22 cellular contexts compared by ENCODE assay signal in genomic region chr2:177585234-177585863, GRCh38.
DNase-seq lines count a peak whose midpoint lies in the region; ATAC-seq, FAIRE-seq and TF ChIP-seq lines count a peak whose summit lies in the region.
"Had no signal": no experiment of that assay in that cellular context is flagged by ENCODE, and none has a peak within 500 bp of the region (broad histone marks: within the 10 kb centered on the region; RNA-seq: fewer than 3 reads in every experiment).

No MANE protein-coding gene starts in this region.

- H3K36me3 ChIP-seq in K562 (ENCODE audit: control insufficient read depth, insufficient read depth, low read length): no peaks in the 10 kb centered on the region
- H3K36me3 ChIP-seq in HepG2 (replicated peaks in 1 of 2; ENCODE audit: control insufficient read depth in 1 of 2, insufficient read depth in 2 of 2, low read length in 2 of 2): no peaks in the 10 kb centered on the region
- H3K36me3 ChIP-seq in small intestine (ENCODE audit: control insufficient read depth in 2 of 2, insufficient read depth in 2 of 2, low read length in 2 of 2): no peaks in the 10 kb centered on the region
- H3K36me3 ChIP-seq in brain microvascular endothelial cell (replicated peaks): no peaks in the 10 kb centered on the region
- H3K36me3 ChIP-seq: cardiac muscle cell, tibial artery had no signal

- H3K4me3 ChIP-seq in K562 (no peak overlapping the region), HepG2 (replicated peaks in 1 of 3; ENCODE audit: insufficient read depth in 1 of 3, low read depth in 2 of 3, low read length in 3 of 3) (peak overlapping the region; percentile 29 to 42 (median 38); a peak in 5 of 6 replicates), small intestine (ENCODE audit: low read depth in 1 of 2, low read length in 2 of 2) (no peak overlapping the region), brain microvascular endothelial cell (ENCODE audit: low read depth, low read length) (no peak overlapping the region)
- H3K4me3 ChIP-seq: cardiac muscle cell, GM12878, tibial artery had no signal

- H3K27ac ChIP-seq in K562 (ENCODE audit: extremely low read depth, low read depth, low read length) (no peak overlapping the region), HepG2 (ENCODE audit: extremely low read length, insufficient read depth, low read length) (no peak overlapping the region), small intestine (ENCODE audit: low read depth in 1 of 2, low read length in 1 of 2) (no peak overlapping the region), brain microvascular endothelial cell (no peak overlapping the region)
- H3K27ac ChIP-seq: cardiac muscle cell, HL-60, tibial artery had no signal

- DNase-seq in NCI-H2029 treated with DMSO at 0.1 percent for 48 hours (lab: John Stamatoyannopoulos, UW) (peak; percentile 41), K562 (ENCODE audit: extremely low read depth in 1 of 4, low spot score in 3 of 4) (no peak), HepG2 (ENCODE audit: low spot score) (no peak), small intestine (peak; percentile 58), NCI-H2081 treated with DMSO at 0.1 percent for 48 hours (lab: John Stamatoyannopoulos, UW) (no peak), brain microvascular endothelial cell (no peak), T1000 (lab: John Stamatoyannopoulos, UW) (no peak)
- DNase-seq: activated naive CD8-positive, alpha-beta T cell treated with anti-CD3 and anti-CD28 coated beads, Interleukin-2, amount 50 U/mL, for 24 hours; endodermal cell; GOT3; kidney glomerular epithelial cell; NCI-H1092; occipital lobe; SHP77 treated with DMSO at 0.1 percent for 48 hours; T-helper 17 cell; tibial artery had no signal

- H3K9me3 ChIP-seq in K562 (replicated peaks; ENCODE audit: control insufficient read depth, insufficient read depth, low read depth, low read length) (no peaks in the 10 kb centered on the region), HepG2 (ENCODE audit: low read length) (no peaks in the 10 kb centered on the region), small intestine (ENCODE audit: control insufficient read depth, low read depth) (no peaks in the 10 kb centered on the region)
- H3K9me3 ChIP-seq: tibial artery had no signal

- in situ Hi-C loops in K562 (cut with MboI) (no loop called here), HepG2 (cut with HindIII; ENCODE audit: extremely low pct_ligation_motif_present, low pct_unique_long_range_greater_than_20kb) (no loop called here), brain microvascular endothelial cell (cut with HindIII; ENCODE audit: low pct_ligation_motif_present, low sequenced_read_pairs) (no loop called here)

- FAIRE-seq in K562 (lab: Jason Lieb, UNC): no peak
- FAIRE-seq in HepG2 (lab: Jason Lieb, UNC): no peak
- FAIRE-seq in small intestine (lab: Jason Lieb, UNC): no peak
- FAIRE-seq: GM12878 had no signal

- ATAC-seq in K562: peak; percentile 37
- peak; percentile 70 for ATAC-seq in HepG2
- no peak for ATAC-seq in GM21619 (IDR thresholded peaks at IDR 0.05; ENCODE audit: unreplicated experiment)
- ATAC-seq: activated CD4-positive, CD25-positive, alpha-beta regulatory T cell treated with anti-CD3 and anti-CD28 coated beads, Interleukin-2, amount 50 U/mL, for 24 hours; activated naive CD8-positive, alpha-beta T cell treated with anti-CD3 and anti-CD28 coated beads, Interleukin-2, amount 50 U/mL, for 24 hours; activated T-helper 17 cell treated with anti-CD3 and anti-CD28 coated beads, Interleukin-2, amount 50 U/mL, for 72 hours; GM12878; T-helper 17 cell had no signal

- H3K79me2 ChIP-seq in K562 (ENCODE audit: control insufficient read depth, insufficient read depth, low read length) (no peaks in the 10 kb centered on the region), HepG2 (ENCODE audit: insufficient read depth, low read length) (no peaks in the 10 kb centered on the region)

- H3K4me2 ChIP-seq in K562 (ENCODE audit: insufficient read depth, low read length) (no peak overlapping the region), HepG2 (ENCODE audit: low read depth, low read length) (peak overlapping the region; percentile 77)

- no peaks in the 10 kb centered on the region for H3K9me1 ChIP-seq in K562 (ENCODE audit: control insufficient read depth, insufficient read depth, low read length)

- TF ChIP-seq CTCF in K562 (IDR thresholded peaks at IDR 0.05 in 2 of 3, conservative IDR thresholded peaks at IDR 0.05 in 1 of 3; ENCODE audit: insufficient read depth in 2 of 3, low read depth in 1 of 3, low read length in 3 of 3) (no peak), HepG2 (CRISPR knock-in tag; IDR thresholded peaks at IDR 0.05) (no peak), brain microvascular endothelial cell (IDR thresholded peaks at IDR 0.05; ENCODE audit: low read depth, low read length, missing control alignments) (no peak)

- POLR2A ChIA-PET in K562 (lab: Yijun Ruan, JAX) (interaction anchor here (0.7 to 1.0 kb wide), 2 partner anchors 13 to 17 kb away, joined by 4 to 8 read pairs; no protein-coding TSS in a partner anchor), HepG2 (lab: Yijun Ruan, JAX) (interaction anchor here (1.7 kb wide), 1 partner anchor 8 kb away, joined by 5 read pairs; no protein-coding TSS in a partner anchor)

- CTCF ChIA-PET in K562 (lab: Yijun Ruan, JAX; ENCODE audit: low intra/inter-chr PET ratio): interaction anchor here (0.7 kb wide), 1 partner anchor 376 kb away, joined by 3 read pairs; no protein-coding TSS in a partner anchor
- CTCF ChIA-PET in HepG2 (lab: Yijun Ruan, JAX; ENCODE audit: low intra/inter-chr PET ratio, low total read pairs): no interaction called here

- peaks cover 0 to 11% of the 10 kb centered on the region in 2 experiments; a peak in 2 of 5 replicates for H3K27me3 ChIP-seq in K562 (ENCODE audit: control insufficient read depth in 2 of 2, insufficient read depth in 2 of 2, low read length in 2 of 2)
- H3K27me3 ChIP-seq in HepG2 (ENCODE audit: control insufficient read depth in 1 of 2, insufficient read depth in 2 of 2, low read length in 2 of 2): no peaks in the 10 kb centered on the region; a peak in 1 of 5 replicates
- H3K27me3 ChIP-seq in small intestine (ENCODE audit: control insufficient read depth in 2 of 2, insufficient read depth in 2 of 2, low read length in 2 of 2): no peaks in the 10 kb centered on the region
- no peaks in the 10 kb centered on the region for H3K27me3 ChIP-seq in brain microvascular endothelial cell (replicated peaks)
- H3K27me3 ChIP-seq: cardiac muscle cell, tibial artery had no signal

- H3K4me1 ChIP-seq in K562 (replicated peaks in 1 of 2; ENCODE audit: control insufficient read depth in 2 of 2, insufficient read depth in 2 of 2, low read length in 2 of 2): no peaks in the 10 kb centered on the region
- peaks cover 41% of the 10 kb centered on the region for H3K4me1 ChIP-seq in HepG2 (ENCODE audit: insufficient read depth, low read length)
- peaks cover 0 to 2% of the 10 kb centered on the region in 2 donors for H3K4me1 ChIP-seq in small intestine (ENCODE audit: control insufficient read depth in 2 of 2, insufficient read depth in 1 of 2, low read depth in 1 of 2, low read length in 1 of 2)
- H3K4me1 ChIP-seq: tibial artery had no signal

- no peak overlapping the region for H3K9ac ChIP-seq in K562 (ENCODE audit: insufficient read depth in 1 of 2, low read depth in 2 of 2, low read length in 2 of 2)
- H3K9ac ChIP-seq in HepG2 (ENCODE audit: insufficient read depth, low read depth, low read length): peak overlapping the region; percentile 37; the same call in 1 of the 2 replicates

- H4K20me1 ChIP-seq in K562 (replicated peaks; ENCODE audit: control insufficient read depth, insufficient read depth, low read length) (no peaks in the 10 kb centered on the region), HepG2 (ENCODE audit: insufficient read depth, low read length) (no peaks in the 10 kb centered on the region)

- H2AFZ ChIP-seq in K562 (ENCODE audit: low read depth, low read length): no peak overlapping the region; the same call in 1 of the 2 replicates
- peak overlapping the region; percentile 34 for H2AFZ ChIP-seq in HepG2 (ENCODE audit: low read length)

- TF ChIP-seq EP300 in K562 (IDR thresholded peaks at IDR 0.05; ENCODE audit: low read length) (no peak), HepG2 (IDR thresholded peaks at IDR 0.05; ENCODE audit: low read depth in 2 of 2, low read length in 2 of 2) (no peak), HepG2 (CRISPR knock-in tag; IDR thresholded peaks at IDR 0.05; ENCODE audit: borderline replicate concordance) (no peak)

- 15% methylated on average over 5 of the region's 5 CpGs for WGBS in K562 (ENCODE audit: insufficient coverage, low coverage, missing lambda C conversion rate)
- WGBS in HepG2 (ENCODE audit: low lambda C conversion rate): 41% methylated on average over 5 of the region's 5 CpGs
- 53 to 82% (median 82%) methylated on average over 5 of the region's 5 CpGs for WGBS in small intestine, 3 donors

- intact Hi-C loops in K562 (cut with micrococcal nuclease) (no loop called here), HepG2 (cut with micrococcal nuclease; ENCODE audit: unreplicated experiment) (no loop called here)

- no peak for TF ChIP-seq RAD21 in K562 (CRISPR knock-in tag; conservative IDR thresholded peaks at IDR 0.05 in 1 of 2, IDR thresholded peaks at IDR 0.05 in 1 of 2)
- TF ChIP-seq RAD21 in HepG2 (CRISPR knock-in tag; IDR thresholded peaks at IDR 0.05): no peak

- BruUV-seq in K562 (replicated peaks; lab: Mats Ljungman, UMichigan): no TSS peak
- no TSS peak for BruUV-seq in HepG2 (replicated peaks; lab: Mats Ljungman, UMichigan)

- TF ChIP-seq POLR2A in K562 (conservative IDR thresholded peaks at IDR 0.05): no peak
- TF ChIP-seq POLR2A in HepG2 (IDR thresholded peaks at IDR 0.05; ENCODE audit: insufficient read depth in 1 of 2, low read depth in 2 of 2, low read length in 2 of 2): no peak

TF ChIP-seq in K562, 482 proteins besides CTCF, POLR2A, EP300 and RAD21:
- TF ChIP-seq DLX4 (CRISPR knock-in tag; IDR thresholded peaks at IDR 0.05) (no peak), NR2C2 (CRISPR knock-in tag; IDR thresholded peaks at IDR 0.05) (no peak), NR2C2 (tag; IDR thresholded peaks at IDR 0.05) (no peak)

TF ChIP-seq in HepG2, 621 proteins besides CTCF, POLR2A, EP300 and RAD21 (continues in another document):
- TF ChIP-seq E2F5 (CRISPR knock-in tag; conservative IDR thresholded peaks at IDR 0.05): no peak
- no peak for TF ChIP-seq ZNF12 (CRISPR knock-in tag; IDR thresholded peaks at IDR 0.05)

Comparison
In these comparisons a context has a peak if more than half of its experiments do, and no peak if none do; other contexts are left out.
1. DNase-seq: peak in NCI-H2029 treated with DMSO at 0.1 percent for 48 hours (single experiment) and small intestine (single experiment); none in K562 (0 of 4), HepG2 (single experiment), NCI-H2081 treated with DMSO at 0.1 percent for 48 hours (single experiment), brain microvascular endothelial cell (single experiment) and T1000 (single experiment).
2. H3K4me3 ChIP-seq: peak in HepG2 (3 of 3); none in K562 (single experiment), small intestine (0 of 2) and brain microvascular endothelial cell (single experiment).